12 cellular contexts compared by ENCODE assay signal in genomic region chr13:25977216-25977615, GRCh38.
DNase-seq lines count a peak whose midpoint lies in the region; ATAC-seq, FAIRE-seq and TF ChIP-seq lines count a peak whose summit lies in the region.
"Had no signal": no experiment of that assay in that cellular context is flagged by ENCODE, and none has a peak within 500 bp of the region (broad histone marks: within the 10 kb centered on the region; RNA-seq: fewer than 3 reads in every experiment).

No MANE protein-coding gene starts in this region.

- H3K4me3 Mint-ChIP-seq in stimulated activated naive B cell treated with anti-CD40 and anti-IgM and Interleukin-4, amounts not matched to agents 10 μg/mL and 1 μg/mL and 100 μg/mL, for 72 hours: no peak overlapping the region
- H3K4me3 Mint-ChIP-seq: stimulated activated effector memory CD8-positive, alpha-beta T cell treated with anti-CD3 and anti-CD28 coated beads, Interleukin-12 subunit alpha, Interleukin-12 subunit beta, amount 100 ng/mL, for 72 hours had no signal

- H3K27me3 ChIP-seq in H7 (ENCODE audit: control insufficient read depth, insufficient read depth, low read length) (no peaks in the 10 kb centered on the region), bronchial epithelial cell (ENCODE audit: control insufficient read depth, insufficient read depth, low read length) (no peaks in the 10 kb centered on the region)

- no peak for FAIRE-seq in bronchial epithelial cell (lab: Jason Lieb, UNC)

- H3K27ac Mint-ChIP-seq in stimulated activated naive B cell treated with anti-CD40 and anti-IgM and Interleukin-4, amounts not matched to agents 10 μg/mL and 1 μg/mL and 100 μg/mL, for 72 hours: no peak overlapping the region
- H3K27ac Mint-ChIP-seq: stimulated activated effector memory CD8-positive, alpha-beta T cell treated with anti-CD3 and anti-CD28 coated beads, Interleukin-12 subunit alpha, Interleukin-12 subunit beta, amount 100 ng/mL, for 72 hours had no signal

- DNase-seq in H7 (peak; percentile 78), NCI-H2107 treated with DMSO at 0.1 percent for 48 hours (lab: John Stamatoyannopoulos, UW; ENCODE audit: unreplicated experiment) (peak; percentile 19), bronchial epithelial cell (ENCODE audit: low read depth) (peak; percentile 54), myocyte (ENCODE audit: low read depth) (peak; percentile 74)
- no peak for DNase-seq in stimulated activated naive B cell treated with anti-CD40 and anti-IgM and Interleukin-4, amounts not matched to agents 10 μg/mL and 1 μg/mL and 100 μg/mL, for 72 hours
- DNase-seq in activated effector memory CD4-positive, alpha-beta T cell treated with anti-CD3 and anti-CD28 coated beads, Interleukin-2, amount 50 U/mL, for 16 hours: no peak
- DNase-seq in stimulated activated CD8-positive, alpha-beta memory T cell treated with anti-CD3 and anti-CD28 coated beads, Interleukin-4, amount 100 ng/mL, for 48 hours: no peak
- DNase-seq: Calu3, caudate nucleus, Karpas-422 had no signal

- no peaks in the 10 kb centered on the region for H3K36me3 Mint-ChIP-seq in stimulated activated naive B cell treated with anti-CD40 and anti-IgM and Interleukin-4, amounts not matched to agents 10 μg/mL and 1 μg/mL and 100 μg/mL, for 72 hours
- H3K36me3 Mint-ChIP-seq: stimulated activated effector memory CD8-positive, alpha-beta T cell treated with anti-CD3 and anti-CD28 coated beads, Interleukin-12 subunit alpha, Interleukin-12 subunit beta, amount 100 ng/mL, for 72 hours had no signal

- no peak for TF ChIP-seq CTCF in bronchial epithelial cell (IDR thresholded peaks at IDR 0.05; ENCODE audit: insufficient read depth, low read length, severe bottlenecking)

- no peak for ATAC-seq in stimulated activated naive B cell treated with anti-CD40 and anti-IgM and Interleukin-4, amounts not matched to agents 10 μg/mL and 1 μg/mL and 100 μg/mL, for 72 hours (replicated peaks)
- ATAC-seq in GM21717 (IDR thresholded peaks at IDR 0.05; ENCODE audit: unreplicated experiment): no peak
- ATAC-seq: stimulated activated effector memory CD8-positive, alpha-beta T cell treated with anti-CD3 and anti-CD28 coated beads, Interleukin-12 subunit alpha, Interleukin-12 subunit beta, amount 100 ng/mL, for 72 hours had no signal

- H3K36me3 ChIP-seq in H7 (replicated peaks; ENCODE audit: control insufficient read depth, insufficient read depth, low read length) (no peaks in the 10 kb centered on the region), bronchial epithelial cell (ENCODE audit: control insufficient read depth, insufficient read depth, low read length) (no peaks in the 10 kb centered on the region)

- H3K4me3 ChIP-seq in H7 (ENCODE audit: insufficient read depth, low read depth, low read length) (no peak overlapping the region), bronchial epithelial cell (ENCODE audit: low read depth, low read length) (no peak overlapping the region)

- H3K4me1 Mint-ChIP-seq in stimulated activated naive B cell treated with anti-CD40 and anti-IgM and Interleukin-4, amounts not matched to agents 10 μg/mL and 1 μg/mL and 100 μg/mL, for 72 hours: peaks cover 3 to 5% of the 10 kb centered on the region in 2 donors

- H3K9me3 Mint-ChIP-seq in stimulated activated naive B cell treated with anti-CD40 and anti-IgM and Interleukin-4, amounts not matched to agents 10 μg/mL and 1 μg/mL and 100 μg/mL, for 72 hours: no peaks in the 10 kb centered on the region
- H3K9me3 Mint-ChIP-seq: stimulated activated effector memory CD8-positive, alpha-beta T cell treated with anti-CD3 and anti-CD28 coated beads, Interleukin-12 subunit alpha, Interleukin-12 subunit beta, amount 100 ng/mL, for 72 hours had no signal

- peaks cover 16 to 36% of the 10 kb centered on the region in 2 donors for H3K27me3 Mint-ChIP-seq in stimulated activated naive B cell treated with anti-CD40 and anti-IgM and Interleukin-4, amounts not matched to agents 10 μg/mL and 1 μg/mL and 100 μg/mL, for 72 hours

Comparison
In these comparisons a context has a peak if more than half of its experiments do, and no peak if none do; other contexts are left out.
1. DNase-seq: peak in H7 (single experiment), NCI-H2107 treated with DMSO at 0.1 percent for 48 hours (single experiment), bronchial epithelial cell (single experiment) and myocyte (single experiment); none in stimulated activated naive B cell treated with anti-CD40 and anti-IgM and Interleukin-4, amounts not matched to agents 10 μg/mL and 1 μg/mL and 100 μg/mL, for 72 hours (single experiment), activated effector memory CD4-positive, alpha-beta T cell treated with anti-CD3 and anti-CD28 coated beads, Interleukin-2, amount 50 U/mL, for 16 hours (single experiment) and stimulated activated CD8-positive, alpha-beta memory T cell treated with anti-CD3 and anti-CD28 coated beads, Interleukin-4, amount 100 ng/mL, for 48 hours (single experiment).